8 cellular contexts compared by ENCODE assay signal in the genomic region with DNA sequence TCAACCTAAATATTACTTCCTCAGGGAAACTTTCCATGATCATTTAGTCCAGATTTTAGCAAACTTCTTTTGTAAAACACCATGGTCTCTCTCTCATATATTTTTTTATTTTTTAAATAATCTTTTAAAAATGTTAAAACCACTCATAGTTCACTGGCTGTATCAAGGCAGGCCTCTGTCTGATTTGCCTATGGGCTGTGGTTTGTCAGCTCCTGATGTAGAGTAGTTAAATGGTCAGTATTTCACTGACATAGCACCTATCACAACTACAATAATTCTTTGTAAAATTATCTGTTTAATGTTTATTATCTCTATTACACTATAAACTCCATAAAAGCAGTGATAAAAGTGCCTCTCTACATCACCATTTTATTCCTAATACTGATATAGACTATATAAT.
A peak's percentile ranks its signal among the peaks of the same experiment; 100 is the strongest.
DNase-seq lines count a peak whose midpoint lies in the region; ATAC-seq, FAIRE-seq and TF ChIP-seq lines count a peak whose summit lies in the region.
"Not testable (repeated sequence)": the region's sequence is repeated elsewhere in the genome, so short reads cannot be mapped to it uniquely, and the experiment has no call there.

No MANE protein-coding gene starts in this region.

- not testable (repeated sequence) for H4K20me1 ChIP-seq in DOHH2 (ENCODE audit: control insufficient read depth, insufficient read depth, low read depth, low read length); MM.1S (ENCODE audit: insufficient read depth, low read length)

- ATAC-seq in GM18502 (IDR thresholded peaks at IDR 0.05; ENCODE audit: poor library complexity, unreplicated experiment) (peak; percentile 47), GM18907 (IDR thresholded peaks at IDR 0.05; ENCODE audit: unreplicated experiment) (peak; percentile 59), GM21576 (IDR thresholded peaks at IDR 0.05; ENCODE audit: unreplicated experiment) (peak; percentile 45), HG02885 (IDR thresholded peaks at IDR 0.05; ENCODE audit: poor library complexity, unreplicated experiment) (peak; percentile 54)

- not testable (repeated sequence) for H3K79me2 ChIP-seq in DOHH2 (ENCODE audit: control insufficient read depth, low read length); MM.1S (ENCODE audit: low read length)

- not testable (repeated sequence) for H3K36me3 ChIP-seq in DOHH2 (ENCODE audit: control insufficient read depth, low read length); MM.1S (replicated peaks; ENCODE audit: insufficient read depth, low read length)

- not testable (repeated sequence) for H3K27me3 ChIP-seq in DOHH2 (ENCODE audit: control insufficient read depth, low read length); MM.1S (replicated peaks; ENCODE audit: insufficient read depth, low read length)

- H3K4me3 ChIP-seq in DOHH2 (ENCODE audit: low read length) = peak overlapping the region; percentile 37
- H3K4me3 ChIP-seq in MM.1S (ENCODE audit: low read length) = not testable (repeated sequence)

- H3K4me2 ChIP-seq in DOHH2 (ENCODE audit: low read length) (peak overlapping the region; percentile 61), MM.1S (ENCODE audit: low read depth, low read length) (0 out of 2 replicates have a peak overlapping the region, but pooled peaks have one; percentile 39)

- H3K9ac ChIP-seq in MM.1S (ENCODE audit: low read length) = peak overlapping the region; percentile 40; the same call in 1 of the 2 replicates

- not testable (repeated sequence) for TF ChIP-seq CTCF in DOHH2 (IDR thresholded peaks at IDR 0.05; ENCODE audit: low read depth, low read length, poor library complexity, severe bottlenecking); MM.1S (IDR thresholded peaks at IDR 0.05; ENCODE audit: low read length)

- H3K9me3 ChIP-seq in DOHH2 (ENCODE audit: control insufficient read depth, insufficient read depth, low read length); MM.1S (replicated peaks; ENCODE audit: insufficient read depth, low read length): not testable (repeated sequence)

- not testable (repeated sequence) for H3K9me2 ChIP-seq in DOHH2 (replicated peaks; ENCODE audit: control insufficient read depth, low read length); MM.1S (replicated peaks; ENCODE audit: insufficient read depth, low read length)

- H3K27ac ChIP-seq in DOHH2 (ENCODE audit: low read depth, low read length) (peak overlapping the region; percentile 80), MM.1S (ENCODE audit: low read length) (peak overlapping the region; percentile 62; the same call in 1 of the 2 replicates)

- peak; percentile 36 for FAIRE-seq in TTC549 (lab: Jason Lieb, UNC)
- peak; percentile 39 for FAIRE-seq in frontal cortex (lab: Jason Lieb, UNC)

- not testable (repeated sequence) for DNase-seq in MM.1S; frontal cortex (ENCODE audit: low spot score in 2 of 2)

- 0 out of 2 replicates have a peak, but pooled peaks cover 13% of the 10 kb centered on the region for H3F3A ChIP-seq in DOHH2 (ENCODE audit: control insufficient read depth, insufficient read depth)
- peaks cover 13% of the 10 kb centered on the region for H3F3A ChIP-seq in MM.1S (ENCODE audit: insufficient read depth, low read length)

- H2AFZ ChIP-seq in MM.1S (ENCODE audit: low read length) = not testable (repeated sequence)

- H3K4me1 ChIP-seq in DOHH2 (ENCODE audit: control insufficient read depth, low read length) (peaks cover 37% of the 10 kb centered on the region), MM.1S (ENCODE audit: low read length) (peaks cover 21% of the 10 kb centered on the region)
